Comparison of ENCODE assay signal across 10 cellular contexts in genomic region chr9:127537014-127537413, GRCh38.
DNase-seq lines count a peak whose midpoint lies in the region; ATAC-seq and TF ChIP-seq lines count a peak whose summit lies in the region.
"Had no signal": no experiment of that assay in that cellular context is flagged by ENCODE, and none has a peak within 500 bp of the region (broad histone marks: within the 10 kb centered on the region; RNA-seq: fewer than 3 reads in every experiment).

No MANE protein-coding gene starts in this region.

- CTCF ChIA-PET in PC-3 (lab: Charles Lee), result interaction anchor here (0.9 kb wide), 2 partner anchors 11 to 33 kb away, joined by 4 to 5 read pairs; no protein-coding TSS in a partner anchor

- no peak overlapping the region for H2AFZ ChIP-seq in PC-3 (ENCODE audit: low read length)

- no peaks in the 10 kb centered on the region for H3K9me2 ChIP-seq in PC-3 (replicated peaks; ENCODE audit: low read length)

- H3K9ac ChIP-seq in PC-3 (ENCODE audit: low read length), result peak overlapping the region; percentile 14
- no peak overlapping the region for H3K9ac ChIP-seq in rectal smooth muscle tissue (ENCODE audit: low read length)

- TF ChIP-seq CTCF in PC-3 (conservative IDR thresholded peaks at IDR 0.05; ENCODE audit: low read depth, low read length), result no peak

- ATAC-seq in PC-3 (peak; percentile 87), esophagus mucosa (peak; percentile 60), GM18498 (IDR thresholded peaks at IDR 0.05; ENCODE audit: unreplicated experiment) (no peak)

- POLR2A ChIA-PET in PC-3 (lab: Charles Lee; ENCODE audit: unreplicated experiment), result interaction anchor here (0.6 kb wide), 1 partner anchor 36 kb away, joined by 3 read pairs; no protein-coding TSS in a partner anchor

- peak; percentile 86 for DNase-seq in EH (ENCODE audit: low read depth)
- peak; percentile 60 for DNase-seq in PC-3
- no peak for DNase-seq in NCI-H526 (lab: John Stamatoyannopoulos, UW)
- DNase-seq in NCI-H1105 (lab: John Stamatoyannopoulos, UW), result no peak
- DNase-seq in SHP77 (lab: John Stamatoyannopoulos, UW), result no peak
- DNase-seq: DND-41, NCI-H510A had no signal

- peak overlapping the region; percentile 56 for H3K4me2 ChIP-seq in PC-3 (ENCODE audit: low read length)

- H3K27me3 ChIP-seq in PC-3 (ENCODE audit: low read length) (no peaks in the 10 kb centered on the region), rectal smooth muscle tissue (ENCODE audit: control insufficient read depth, insufficient read depth, low read length) (no peaks in the 10 kb centered on the region)

- H4K20me1 ChIP-seq in PC-3 (ENCODE audit: low read length), result peaks cover 34% of the 10 kb centered on the region; the same call in 1 of the 2 replicates

- H3K4me3 ChIP-seq in PC-3 (ENCODE audit: low read length) (no peak overlapping the region), rectal smooth muscle tissue (ENCODE audit: low read length) (no peak overlapping the region)

- H3K36me3 ChIP-seq in PC-3 (ENCODE audit: low read depth, low read length), result peaks cover under 1% of the 10 kb centered on the region; the same call in 1 of the 2 replicates
- H3K36me3 ChIP-seq in rectal smooth muscle tissue (ENCODE audit: control insufficient read depth, insufficient read depth, low read length), result no peaks in the 10 kb centered on the region

- H3K27ac ChIP-seq in PC-3 (ENCODE audit: low read length), result peak overlapping the region; percentile 79
- peak overlapping the region; percentile 41 for H3K27ac ChIP-seq in rectal smooth muscle tissue (ENCODE audit: low read depth, low read length)

- H3K9me3 ChIP-seq in PC-3 (ENCODE audit: low read length), result no peaks in the 10 kb centered on the region

- intact Hi-C loops in PC-3 (cut with micrococcal nuclease), result loop anchor here (1.0 to 5.0 kb wide), 2 partner anchors 32 to 50 kb away; no protein-coding TSS in a partner anchor

- peaks cover 49% of the 10 kb centered on the region for H3K4me1 ChIP-seq in PC-3 (ENCODE audit: insufficient read depth, low read length)
- peaks cover 39% of the 10 kb centered on the region for H3K4me1 ChIP-seq in rectal smooth muscle tissue (ENCODE audit: control insufficient read depth, insufficient read depth, low read length)

- H3K79me2 ChIP-seq in PC-3 (ENCODE audit: low read length), result peaks cover 83% of the 10 kb centered on the region

- no TSS peak for BruUV-seq in PC-3 (replicated peaks; lab: Mats Ljungman, UMichigan)

- no peaks in the 10 kb centered on the region for H3F3A ChIP-seq in PC-3 (ENCODE audit: low read length, unreplicated experiment)

Comparison
In these comparisons a context has a peak if more than half of its experiments do, and no peak if none do; other contexts are left out.
1. DNase-seq: peak in EH (single experiment) and PC-3 (single experiment); none in NCI-H526 (0 of 2), NCI-H1105 (single experiment) and SHP77 (0 of 2).